ENCODE assay signal across 8 cellular contexts in the genomic region with DNA sequence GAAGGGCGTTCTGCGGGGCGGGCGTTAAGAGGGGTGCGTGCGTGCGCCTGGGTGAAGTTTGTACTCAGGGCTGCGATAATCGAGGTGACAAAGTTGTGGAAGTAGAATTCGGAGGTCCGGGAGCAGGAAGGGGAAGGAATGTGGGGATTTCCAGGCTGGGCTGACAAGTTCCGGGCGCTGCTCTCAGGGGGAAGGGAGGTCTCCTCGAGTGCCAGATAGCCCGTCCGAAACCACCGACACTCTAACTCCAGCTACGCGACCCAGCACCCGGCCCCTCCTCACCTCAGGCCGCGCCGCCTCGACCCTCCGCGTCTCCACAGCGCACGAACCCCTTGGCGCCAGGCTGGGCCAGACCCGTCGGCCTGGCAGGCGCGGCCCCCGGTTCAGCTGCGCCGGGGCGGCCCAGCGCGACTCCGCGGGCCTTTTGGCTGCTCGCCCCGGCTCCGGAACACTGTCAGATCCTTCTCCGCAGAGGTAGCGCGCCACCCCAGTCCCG. TPM values are rescaled to one million over a fixed set of nuclear protein-coding genes. Genes with fewer than 3 reads are reported as not detected.
DNase-seq lines count a peak whose midpoint lies in the region; ATAC-seq and TF ChIP-seq lines count a peak whose summit lies in the region.

A gene (minus strand): TSS at position 462 of the 496 bp plus-strand sequence. CDS start 18,685 bp downstream, outside the sequence.

- H3K9me3 ChIP-seq in testis: no peaks in the 10 kb centered on the region

- no peak for TF ChIP-seq POLR2A in testis (IDR thresholded peaks at IDR 0.05)

- no peaks in the 10 kb centered on the region for H3K27me3 ChIP-seq in testis

- peak; percentile 36 for ATAC-seq in GM19328 (IDR thresholded peaks at IDR 0.05; ENCODE audit: unreplicated experiment)
- peak; percentile 45 for ATAC-seq in HG03432 (IDR thresholded peaks at IDR 0.05; ENCODE audit: unreplicated experiment)

- intact Hi-C loops in T-helper 2 cell treated with Interferon-gamma antibody and Interleukin-4, amounts not matched to agents 100 ng/mL and 5 ng/mL, for 36 hours (cut with micrococcal nuclease): loop anchor here (1.0 to 10.0 kb wide), 9 partner anchors 11 to 1180 kb away; a partner anchor contains a TSS
- intact Hi-C loops in testis (cut with DNase I; ENCODE audit: low total_unique reads): no loop called here

- no peaks in the 10 kb centered on the region for H3K36me3 ChIP-seq in testis (ENCODE audit: low read depth, missing control alignments)

- peak within 1 kb of the TSS; percentile 75 to 95 for H3K4me3 ChIP-seq in testis

- H3K4me1 ChIP-seq in testis: peaks cover 27% of the 10 kb centered on the region

- H3K27ac ChIP-seq in testis: peak within 1 kb of the TSS; percentile 98 to 99

- peak; percentile 30 for DNase-seq in COLO829 (ENCODE audit: low spot score)
- DNase-seq in effector CD8-positive, alpha-beta T cell (lab: John Stamatoyannopoulos, UW): peak; percentile 41
- peak; percentile 92 to 94 for DNase-seq in lung microvascular endothelial cell (ENCODE audit: low read depth in 2 of 2)
- DNase-seq in testis: no peak
- no peak for DNase-seq in NCI-H2196 treated with DMSO at 0.1 percent for 48 hours (lab: John Stamatoyannopoulos, UW; ENCODE audit: unreplicated experiment)

- 0 to 1% methylated on average over 16 to 45 of the region's 48 CpGs for WGBS in testis, 2 donors

- TF ChIP-seq CTCF in testis (IDR thresholded peaks at IDR 0.05): peak in 1 of 3 experiments; percentile 7

RNA-seq across cellular contexts. Expression of the gene that starts here (rescaled TPM):
- total RNA-seq in T-helper 2 cell treated with Interferon-gamma antibody and Interleukin-4, amounts not matched to agents 100 ng/mL and 5 ng/mL, for 36 hours: 60.4 and 64.3 TPM in 2 replicates
- total RNA-seq in lung microvascular endothelial cell: 506 and 692 TPM in 2 replicates
- total RNA-seq in testis: 10 to 100 TPM; 83.1 to 98.2 TPM
- polyA plus RNA-seq in testis (ENCODE audit: insufficient read depth, low read depth, low replicate concordance): 63.0 TPM

Comparison
In these comparisons a context has a peak if more than half of its experiments do, and no peak if none do; other contexts are left out.
1. DNase-seq: peak in COLO829 (single experiment), effector CD8-positive, alpha-beta T cell (single experiment) and lung microvascular endothelial cell (2 of 2); none in testis (single experiment) and NCI-H2196 treated with DMSO at 0.1 percent for 48 hours (single experiment).